Comparison of ENCODE assay signal across 1 cellular context in the genomic region with DNA sequence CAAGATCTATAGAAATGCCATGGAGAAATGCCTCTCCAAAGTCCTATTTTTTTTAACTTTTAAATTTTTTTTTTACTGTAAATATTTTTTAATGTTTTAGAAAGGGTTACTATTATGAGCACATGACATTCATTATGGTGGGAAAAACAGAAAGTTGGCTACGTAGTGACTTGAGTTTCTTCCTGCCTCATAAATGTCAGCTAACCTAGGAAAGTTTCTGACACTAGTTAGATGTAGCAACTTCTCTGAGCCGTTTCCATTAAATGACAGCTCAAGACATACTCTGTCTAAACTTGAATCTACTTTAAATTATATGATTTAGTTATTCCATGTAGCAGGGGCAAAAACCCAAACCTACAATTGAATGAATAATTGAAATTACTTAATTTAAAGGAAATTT.
A peak's percentile ranks its signal among the peaks of the same experiment; 100 is the strongest.
TF ChIP-seq lines count a peak whose summit lies in the region.

No MANE protein-coding gene starts in this region.

TF ChIP-seq in GM12878, 131 proteins besides CTCF, POLR2A, EP300 and RAD21 (continued from another document):
- TF ChIP-seq, protein P1, sequence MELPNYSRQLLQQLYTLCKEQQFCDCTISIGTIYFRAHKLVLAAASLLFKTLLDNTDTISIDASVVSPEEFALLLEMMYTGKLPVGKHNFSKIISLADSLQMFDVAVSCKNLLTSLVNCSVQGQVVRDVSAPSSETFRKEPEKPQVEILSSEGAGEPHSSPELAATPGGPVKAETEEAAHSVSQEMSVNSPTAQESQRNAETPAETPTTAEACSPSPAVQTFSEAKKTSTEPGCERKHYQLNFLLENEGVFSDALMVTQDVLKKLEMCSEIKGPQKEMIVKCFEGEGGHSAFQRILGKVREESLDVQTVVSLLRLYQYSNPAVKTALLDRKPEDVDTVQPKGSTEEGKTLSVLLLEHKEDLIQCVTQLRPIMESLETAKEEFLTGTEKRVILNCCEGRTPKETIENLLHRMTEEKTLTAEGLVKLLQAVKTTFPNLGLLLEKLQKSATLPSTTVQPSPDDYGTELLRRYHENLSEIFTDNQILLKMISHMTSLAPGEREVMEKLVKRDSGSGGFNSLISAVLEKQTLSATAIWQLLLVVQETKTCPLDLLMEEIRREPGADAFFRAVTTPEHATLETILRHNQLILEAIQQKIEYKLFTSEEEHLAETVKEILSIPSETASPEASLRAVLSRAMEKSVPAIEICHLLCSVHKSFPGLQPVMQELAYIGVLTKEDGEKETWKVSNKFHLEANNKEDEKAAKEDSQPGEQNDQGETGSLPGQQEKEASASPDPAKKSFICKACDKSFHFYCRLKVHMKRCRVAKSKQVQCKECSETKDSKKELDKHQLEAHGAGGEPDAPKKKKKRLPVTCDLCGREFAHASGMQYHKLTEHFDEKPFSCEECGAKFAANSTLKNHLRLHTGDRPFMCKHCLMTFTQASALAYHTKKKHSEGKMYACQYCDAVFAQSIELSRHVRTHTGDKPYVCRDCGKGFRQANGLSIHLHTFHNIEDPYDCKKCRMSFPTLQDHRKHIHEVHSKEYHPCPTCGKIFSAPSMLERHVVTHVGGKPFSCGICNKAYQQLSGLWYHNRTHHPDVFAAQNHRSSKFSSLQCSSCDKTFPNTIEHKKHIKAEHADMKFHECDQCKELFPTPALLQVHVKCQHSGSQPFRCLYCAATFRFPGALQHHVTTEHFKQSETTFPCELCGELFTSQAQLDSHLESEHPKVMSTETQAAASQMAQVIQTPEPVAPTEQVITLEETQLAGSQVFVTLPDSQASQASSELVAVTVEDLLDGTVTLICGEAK (IDR thresholded peaks at IDR 0.05; ENCODE audit: borderline replicate concordance), result 0 out of 2 replicates have a peak, but pooled peaks have one; percentile 2
